9 cellular contexts compared by ENCODE assay signal in genomic region chr10:11209810-11210141, GRCh38.
DNase-seq lines count a peak whose midpoint lies in the region; ATAC-seq and TF ChIP-seq lines count a peak whose summit lies in the region.
"Had no signal": no experiment of that assay in that cellular context is flagged by ENCODE, and none has a peak within 500 bp of the region (broad histone marks: within the 10 kb centered on the region; RNA-seq: fewer than 3 reads in every experiment).

No MANE protein-coding gene starts in this region.

- DNase-seq in DMS 273 (lab: John Stamatoyannopoulos, UW; ENCODE audit: unreplicated experiment) (peak; percentile 42), DMS 273 treated with DMSO at 0.1 percent for 48 hours (lab: John Stamatoyannopoulos, UW) (no peak), pons (ENCODE audit: low spot score) (peak; percentile 82), MG63 (no peak), UCSD-AML1 (lab: John Stamatoyannopoulos, UW; ENCODE audit: unreplicated experiment) (no peak), NCI-H1436 treated with DMSO at 0.1 percent for 48 hours (lab: John Stamatoyannopoulos, UW) (no peak)
- no peak for DNase-seq in activated CD8-positive, alpha-beta T cell treated with anti-CD3 and anti-CD28 coated beads for 36 hours

- H3K9me3 Mint-ChIP-seq in activated CD8-positive, alpha-beta T cell treated with anti-CD3 and anti-CD28 coated beads for 36 hours, result no peaks in the 10 kb centered on the region
- H3K9me3 Mint-ChIP-seq: neural progenitor cell had no signal

- no peak for TF ChIP-seq CTCF in activated CD8-positive, alpha-beta T cell treated with anti-CD3 and anti-CD28 coated beads for 36 hours (IDR thresholded peaks at IDR 0.05)

- no peaks in the 10 kb centered on the region for H3K27me3 ChIP-seq in MG63
- H3K27me3 ChIP-seq: neural progenitor cell had no signal

- H3K27me3 Mint-ChIP-seq in activated CD8-positive, alpha-beta T cell treated with anti-CD3 and anti-CD28 coated beads for 36 hours, result no peaks in the 10 kb centered on the region

- H3K4me3 Mint-ChIP-seq in activated CD8-positive, alpha-beta T cell treated with anti-CD3 and anti-CD28 coated beads for 36 hours, result peak overlapping the region; percentile 72
- H3K4me3 Mint-ChIP-seq: neural progenitor cell had no signal

- peaks cover 88% of the 10 kb centered on the region for H3K36me3 Mint-ChIP-seq in activated CD8-positive, alpha-beta T cell treated with anti-CD3 and anti-CD28 coated beads for 36 hours (ENCODE audit: low read depth)

- peak; percentile 40 for ATAC-seq in HG02798 (IDR thresholded peaks at IDR 0.05; ENCODE audit: poor library complexity, unreplicated experiment)
- ATAC-seq in activated CD8-positive, alpha-beta T cell treated with anti-CD3 and anti-CD28 coated beads for 36 hours, result peak; percentile 4

- H3K9me3 ChIP-seq in MG63, result no peaks in the 10 kb centered on the region

- peak overlapping the region; percentile 97 for H3K27ac Mint-ChIP-seq in activated CD8-positive, alpha-beta T cell treated with anti-CD3 and anti-CD28 coated beads for 36 hours

- CTCF ChIA-PET in activated CD8-positive, alpha-beta T cell treated with anti-CD3 and anti-CD28 coated beads for 36 hours (lab: Charles Lee), result interaction anchor here (0.9 to 3.0 kb wide), 9 partner anchors 9 to 98 kb away, joined by 3 to 14 read pairs (median 4); no protein-coding TSS in a partner anchor

- POLR2A ChIA-PET in activated CD8-positive, alpha-beta T cell treated with anti-CD3 and anti-CD28 coated beads for 36 hours (lab: Charles Lee), result interaction anchor here (0.6 to 12.3 kb wide), 12 partner anchors 8 to 61 kb away, joined by 3 to 105 read pairs (median 6); no protein-coding TSS in a partner anchor

- no peak overlapping the region for H3K4me3 ChIP-seq in MG63
- H3K4me3 ChIP-seq: neural progenitor cell had no signal

- intact Hi-C loops in activated CD8-positive, alpha-beta T cell treated with anti-CD3 and anti-CD28 coated beads for 36 hours (cut with micrococcal nuclease), result loop anchor here (1.0 kb wide), 1 partner anchor 31 kb away; no protein-coding TSS in a partner anchor

- no peaks in the 10 kb centered on the region for H3K36me3 ChIP-seq in MG63
- H3K36me3 ChIP-seq: neural progenitor cell had no signal

- peaks cover 98% of the 10 kb centered on the region for H3K4me1 Mint-ChIP-seq in activated CD8-positive, alpha-beta T cell treated with anti-CD3 and anti-CD28 coated beads for 36 hours (ENCODE audit: low read depth)

Comparison
In these comparisons a context has a peak if more than half of its experiments do, and no peak if none do; other contexts are left out.
1. DNase-seq: peak in DMS 273 (single experiment) and pons (single experiment); none in DMS 273 treated with DMSO at 0.1 percent for 48 hours (single experiment), activated CD8-positive, alpha-beta T cell treated with anti-CD3 and anti-CD28 coated beads for 36 hours (single experiment), MG63 (single experiment), UCSD-AML1 (single experiment) and NCI-H1436 treated with DMSO at 0.1 percent for 48 hours (single experiment).